Comparison of ENCODE assay signal across 10 cellular contexts in genomic region chr19:40134866-40135265, GRCh38.
"Had no signal": no experiment of that assay in that cellular context is flagged by ENCODE, and none has a peak within 500 bp of the region (broad histone marks: within the 10 kb centered on the region; RNA-seq: fewer than 3 reads in every experiment).

No MANE protein-coding gene starts in this region.

- FAIRE-seq: HepG2 had no signal

- H3K4me3 ChIP-seq: GM23248, HAP-1 had no signal

- H3K36me3 ChIP-seq: HAP-1 had no signal

- ATAC-seq: HCT116, HepG2 had no signal

- DNase-seq: GM23248, GOT3, H7, HFFc6, KBM-7 had no signal

- H3K27ac ChIP-seq: GM23248, HL-60, KMS-11 had no signal
